26 cellular contexts compared by ENCODE assay signal in the genomic region with DNA sequence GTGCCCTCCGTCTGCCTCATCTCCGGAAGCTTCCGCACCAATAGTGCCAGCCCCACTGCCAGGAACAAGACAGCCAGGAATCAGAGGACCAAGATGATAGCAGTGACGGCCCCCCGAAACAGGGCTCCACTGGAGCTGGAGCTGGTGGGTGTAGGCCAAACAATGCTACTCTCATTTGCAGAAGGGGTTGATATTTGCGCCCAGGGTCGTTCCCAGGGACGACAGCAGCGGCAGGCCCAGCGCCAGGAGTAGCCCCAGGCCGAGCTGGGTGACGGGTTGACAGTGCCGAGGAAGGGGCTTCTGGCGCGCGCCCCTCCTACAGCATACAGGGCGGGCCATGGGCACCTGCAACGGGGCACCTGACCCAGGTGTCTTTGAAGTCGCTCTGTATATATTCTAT.
"Had no signal": no experiment of that assay in that cellular context is flagged by ENCODE, and none has a peak within 500 bp of the region (broad histone marks: within the 10 kb centered on the region; RNA-seq: fewer than 3 reads in every experiment).

No MANE protein-coding gene starts in this region.

- H3K9me3 ChIP-seq: esophagus muscularis mucosa, gastroesophageal sphincter, ovary, sigmoid colon, thoracic aorta, upper lobe of left lung, uterus had no signal

- H2AFZ ChIP-seq: neural progenitor cell had no signal

- H3K27me3 ChIP-seq: esophagus muscularis mucosa, foreskin keratinocyte, gastroesophageal sphincter, neural progenitor cell, ovary, sigmoid colon, tibial nerve, upper lobe of left lung, uterus had no signal

- ATAC-seq: foreskin keratinocyte; gastroesophageal sphincter; left lobe of liver; naive thymus-derived CD4-positive, alpha-beta T cell; stimulated activated naive B cell treated with anti-CD40 and anti-IgM and Interleukin-4, amounts not matched to agents 10 μg/mL and 1 μg/mL and 100 μg/mL, for 72 hours had no signal

- H3K4me3 ChIP-seq: coronary artery, esophagus muscularis mucosa, gastroesophageal sphincter, neural progenitor cell, ovary, sigmoid colon, thoracic aorta, tibial nerve, upper lobe of left lung, uterus had no signal

- H3K4me2 ChIP-seq: neural progenitor cell had no signal

- H3K9ac ChIP-seq: neural progenitor cell had no signal

- FAIRE-seq: endothelial cell of umbilical vein, keratinocyte had no signal

- H3K36me3 ChIP-seq: esophagus muscularis mucosa, gastroesophageal sphincter, neural progenitor cell, ovary, sigmoid colon, thoracic aorta, tibial nerve, upper lobe of left lung, uterus had no signal

- H3K27ac ChIP-seq: coronary artery, esophagus muscularis mucosa, foreskin keratinocyte, gastroesophageal sphincter, neural progenitor cell, ovary, sigmoid colon, thoracic aorta, tibial nerve, upper lobe of left lung, uterus had no signal

- H3K9me3 Mint-ChIP-seq: nephron had no signal

- H3K36me3 Mint-ChIP-seq: naive thymus-derived CD4-positive, alpha-beta T cell; neural progenitor cell; stimulated activated naive B cell treated with anti-CD40 and anti-IgM and Interleukin-4, amounts not matched to agents 10 μg/mL and 1 μg/mL and 100 μg/mL, for 72 hours had no signal

- H3K27ac Mint-ChIP-seq: naive thymus-derived CD4-positive, alpha-beta T cell; nephron; neural progenitor cell; stimulated activated naive B cell treated with anti-CD40 and anti-IgM and Interleukin-4, amounts not matched to agents 10 μg/mL and 1 μg/mL and 100 μg/mL, for 72 hours; stimulated activated naive CD8-positive, alpha-beta T cell treated with anti-CD3 and anti-CD28 coated beads, Interleukin-15, Interleukin-2, amounts not matched to agents 100 ng/mL and 50 ng/mL, for 24 hours had no signal

- H3K27me3 Mint-ChIP-seq: central memory CD8-positive, alpha-beta T cell; naive thymus-derived CD4-positive, alpha-beta T cell; stimulated activated naive B cell treated with anti-CD40 and anti-IgM and Interleukin-4, amounts not matched to agents 10 μg/mL and 1 μg/mL and 100 μg/mL, for 72 hours; stimulated activated naive CD8-positive, alpha-beta T cell treated with anti-CD3 and anti-CD28 coated beads, Interleukin-15, Interleukin-2, amounts not matched to agents 100 ng/mL and 50 ng/mL, for 24 hours had no signal

- H3K4me1 ChIP-seq: esophagus muscularis mucosa, foreskin keratinocyte, gastroesophageal sphincter, neural progenitor cell, sigmoid colon, tibial nerve, upper lobe of left lung, uterus had no signal

- DNase-seq: dermis blood vessel endothelial cell; effector memory CD4-positive, alpha-beta T cell; foreskin keratinocyte; mesenchymal stem cell; midbrain; naive thymus-derived CD4-positive, alpha-beta T cell; nucleus accumbens; retina; sigmoid colon; stimulated activated CD4-positive, alpha-beta T cell treated with anti-CD3 and anti-CD28 coated beads, Interleukin-2, amount 100 ng/mL, for 48 hours; stimulated activated naive B cell treated with anti-CD40 and anti-IgM and Interleukin-4, amounts not matched to agents 10 μg/mL and 1 μg/mL and 100 μg/mL, for 72 hours; uterus had no signal

- H3K4me1 Mint-ChIP-seq: central memory CD8-positive, alpha-beta T cell; naive thymus-derived CD4-positive, alpha-beta T cell; nephron; stimulated activated naive B cell treated with anti-CD40 and anti-IgM and Interleukin-4, amounts not matched to agents 10 μg/mL and 1 μg/mL and 100 μg/mL, for 72 hours had no signal

- H3K4me3 Mint-ChIP-seq: central memory CD8-positive, alpha-beta T cell; naive thymus-derived CD4-positive, alpha-beta T cell; nephron; neural progenitor cell; stimulated activated naive B cell treated with anti-CD40 and anti-IgM and Interleukin-4, amounts not matched to agents 10 μg/mL and 1 μg/mL and 100 μg/mL, for 72 hours; stimulated activated naive CD8-positive, alpha-beta T cell treated with anti-CD3 and anti-CD28 coated beads, Interleukin-15, Interleukin-2, amounts not matched to agents 100 ng/mL and 50 ng/mL, for 24 hours had no signal
